ENCODE assay signal across 8 cellular contexts in genomic region chr5:11385251-11385900, GRCh38.
DNase-seq lines count a peak whose midpoint lies in the region; ATAC-seq and TF ChIP-seq lines count a peak whose summit lies in the region.
"Had no signal": no experiment of that assay in that cellular context is flagged by ENCODE, and none has a peak within 500 bp of the region (broad histone marks: within the 10 kb centered on the region; RNA-seq: fewer than 3 reads in every experiment).

No MANE protein-coding gene starts in this region.

- no peak for TF ChIP-seq CTCF in HEK293 (tag by site-specific recombination; IDR thresholded peaks at IDR 0.05)
- no peak for TF ChIP-seq CTCF in VCaP (conservative IDR thresholded peaks at IDR 0.05)
- no peak for TF ChIP-seq CTCF in HFFc6 (IDR thresholded peaks at IDR 0.05)

- POLR2A ChIA-PET in HEK293 (lab: Yijun Ruan, JAX): no interaction called here

- H3K27ac Mint-ChIP-seq in HFFc6: no peak overlapping the region
- H3K27ac Mint-ChIP-seq: stimulated activated memory B cell treated with anti-CD40 and anti-IgM and Interleukin-4, amounts not matched to agents 10 μg/mL and 1 μg/mL and 100 μg/mL, for 72 hours had no signal

- peaks cover 11% of the 10 kb centered on the region; the same call in 1 of the 2 replicates for H3K9me3 Mint-ChIP-seq in HFFc6

- H3K9me3 ChIP-seq in HEK293 (ENCODE audit: control insufficient read depth, insufficient read depth, low read depth, low read length) (no peaks in the 10 kb centered on the region), iPS-20b (ENCODE audit: insufficient read depth, low read depth, low read length) (no peaks in the 10 kb centered on the region)

- no peak overlapping the region for H3K4me3 Mint-ChIP-seq in HFFc6

- H3K4me1 ChIP-seq in HEK293 (ENCODE audit: control insufficient read depth, insufficient read depth, low read length): no peaks in the 10 kb centered on the region
- peaks cover 15% of the 10 kb centered on the region; the same call in 1 of the 2 replicates for H3K4me1 ChIP-seq in iPS-20b (ENCODE audit: insufficient read depth, low read length)

- H3K36me3 Mint-ChIP-seq in HFFc6 (ENCODE audit: low read depth): no peaks in the 10 kb centered on the region
- H3K36me3 Mint-ChIP-seq: stimulated activated memory B cell treated with anti-CD40 and anti-IgM and Interleukin-4, amounts not matched to agents 10 μg/mL and 1 μg/mL and 100 μg/mL, for 72 hours had no signal

- H3K27ac ChIP-seq in HEK293 (ENCODE audit: extremely low read depth, low read depth, low read length) (no peak overlapping the region), VCaP (peak overlapping the region; percentile 79), iPS-20b (ENCODE audit: low read length) (no peak overlapping the region)

- peaks cover 2% of the 10 kb centered on the region; the same call in 1 of the 2 replicates for H3K27me3 Mint-ChIP-seq in HFFc6 (ENCODE audit: insufficient read depth)

- H3K27me3 ChIP-seq in iPS-20b (ENCODE audit: insufficient read depth, low read length): peaks cover 75% of the 10 kb centered on the region

- no peak overlapping the region for H3K9ac ChIP-seq in iPS-20b (ENCODE audit: low read depth, low read length)

- CTCF ChIA-PET in HEK293 (lab: Yijun Ruan, JAX): interaction anchor here (1.1 kb wide), 1 partner anchor 11 kb away, joined by 3 read pairs; no protein-coding TSS in a partner anchor

- ATAC-seq in sciatic nerve: peak; percentile 25
- ATAC-seq in HG02759 (IDR thresholded peaks at IDR 0.05; ENCODE audit: unreplicated experiment): no peak

- no peaks in the 10 kb centered on the region; the same call in 1 of the 2 replicates for H3K4me1 Mint-ChIP-seq in HFFc6 (ENCODE audit: low read depth)

- H3K4me3 ChIP-seq in HEK293 (ENCODE audit: low read depth, low read length) (peak overlapping the region; percentile 46), iPS-20b (ENCODE audit: low read length) (peak overlapping the region; percentile 65)

- DNase-seq in sciatic nerve (ENCODE audit: low spot score): no peak
- DNase-seq in DMS79 treated with DMSO at 0.1 percent for 48 hours (lab: John Stamatoyannopoulos, UW): no peak
- no peak for DNase-seq in HFFc6

- no peaks in the 10 kb centered on the region for H3K36me3 ChIP-seq in HEK293 (ENCODE audit: control insufficient read depth in 2 of 2, insufficient read depth in 1 of 2, low read length in 2 of 2)
- no peaks in the 10 kb centered on the region for H3K36me3 ChIP-seq in iPS-20b (ENCODE audit: insufficient read depth, low read depth, low read length)

- intact Hi-C loops in sciatic nerve (cut with DNase I): no loop called here

TF ChIP-seq in HEK293, 187 proteins besides CTCF, POLR2A, EP300 and RAD21:
- TF ChIP-seq SALL2 (tag by site-specific recombination; IDR thresholded peaks at IDR 0.05; ENCODE audit: borderline replicate concordance) (no peak), ZFHX2 (tag by site-specific recombination; conservative IDR thresholded peaks at IDR 0.05) (no peak), ZNF223 (tag by site-specific recombination; IDR thresholded peaks at IDR 0.05) (no peak), ZNF138 (tag by site-specific recombination; IDR thresholded peaks at IDR 0.05; ENCODE audit: borderline replicate concordance) (no peak), GLIS2 (tag by site-specific recombination; IDR thresholded peaks at IDR 0.05) (no peak), YY1 (tag by site-specific recombination; IDR thresholded peaks at IDR 0.05) (no peak), REST (tag by site-specific recombination; IDR thresholded peaks at IDR 0.05) (no peak), ZNF23 (tag by site-specific recombination; IDR thresholded peaks at IDR 0.05; ENCODE audit: borderline replicate concordance) (no peak), ZNF544 (tag by site-specific recombination; IDR thresholded peaks at IDR 0.05) (no peak), ZBTB21 (tag by site-specific recombination; IDR thresholded peaks at IDR 0.05) (no peak), ZFP41 (tag by site-specific recombination; IDR thresholded peaks at IDR 0.05; ENCODE audit: borderline replicate concordance) (no peak)
